ENCODE assay signal across 21 cellular contexts in genomic region chrX:152313529-152314302, GRCh38.
DNase-seq lines count a peak whose midpoint lies in the region; ATAC-seq, FAIRE-seq and TF ChIP-seq lines count a peak whose summit lies in the region.
"Had no signal": no experiment of that assay in that cellular context is flagged by ENCODE, and none has a peak within 500 bp of the region (broad histone marks: within the 10 kb centered on the region; RNA-seq: fewer than 3 reads in every experiment).

No MANE protein-coding gene starts in this region.

- no peaks in the 10 kb centered on the region for H3K27me3 ChIP-seq in astrocyte (ENCODE audit: insufficient read depth, low read length)
- H3K27me3 ChIP-seq: SJSA1 had no signal

- H3K4me3 Mint-ChIP-seq in astrocyte (ENCODE audit: unreplicated experiment), result no peak overlapping the region
- H3K4me3 Mint-ChIP-seq: CD8-positive, alpha-beta T cell; T-helper 17 cell had no signal

- no peaks in the 10 kb centered on the region for H4K20me1 ChIP-seq in astrocyte (ENCODE audit: insufficient read depth, low read length)

- no peaks in the 10 kb centered on the region for H3K4me1 ChIP-seq in astrocyte (ENCODE audit: insufficient read depth, low read length)
- H3K4me1 ChIP-seq: SJSA1 had no signal

- TF ChIP-seq CTCF in astrocyte (IDR thresholded peaks at IDR 0.05; ENCODE audit: insufficient read depth, low read depth, low read length), result no peak

- H2AFZ ChIP-seq in astrocyte (ENCODE audit: low read depth, low read length), result no peak overlapping the region

- peak; percentile 84 for FAIRE-seq in astrocyte (lab: Jason Lieb, UNC)
- FAIRE-seq: RCC 7860 had no signal

- H3K4me2 ChIP-seq in astrocyte (ENCODE audit: low read length), result no peak overlapping the region

- peaks cover 5% of the 10 kb centered on the region for H3K9me3 Mint-ChIP-seq in astrocyte (ENCODE audit: unreplicated experiment)
- H3K9me3 Mint-ChIP-seq: CD8-positive, alpha-beta T cell had no signal

- H3K4me3 ChIP-seq in astrocyte (ENCODE audit: insufficient read depth, low read depth, low read length), result no peak overlapping the region
- H3K4me3 ChIP-seq: SJSA1 had no signal

- no peak overlapping the region for H3K9ac ChIP-seq in astrocyte (ENCODE audit: low read length)

- H3K27ac ChIP-seq in astrocyte (ENCODE audit: low read depth, low read length), result no peak overlapping the region
- H3K27ac ChIP-seq: SJSA1 had no signal

- H3K4me1 Mint-ChIP-seq in astrocyte (ENCODE audit: low read depth, unreplicated experiment), result peaks cover 9% of the 10 kb centered on the region
- H3K4me1 Mint-ChIP-seq: T-helper 17 cell had no signal

- no peak overlapping the region for H3K27ac Mint-ChIP-seq in astrocyte (ENCODE audit: unreplicated experiment)
- H3K27ac Mint-ChIP-seq: CD8-positive, alpha-beta T cell; T-helper 17 cell had no signal

- no peaks in the 10 kb centered on the region for H3K79me2 ChIP-seq in astrocyte (ENCODE audit: insufficient read depth, low read length)

- in situ Hi-C loops in SK-MEL-5 (cut with HindIII; ENCODE audit: low pct_unique_long_range_greater_than_20kb, low sequenced_read_pairs), result no loop called here

- H3K27me3 Mint-ChIP-seq in astrocyte (ENCODE audit: low read depth, unreplicated experiment), result peaks cover 1% of the 10 kb centered on the region
- H3K27me3 Mint-ChIP-seq: T-helper 17 cell had no signal

- DNase-seq in HT1080 (ENCODE audit: low read depth) (peak; percentile 82), SK-MEL-5 (ENCODE audit: low read depth, low spot score) (peak; percentile 0), astrocyte (ENCODE audit: low read depth) (peak; percentile 8), SW 1271 (lab: John Stamatoyannopoulos, UW) (no peak), HCEC 1CT (no peak), AML-193 (lab: John Stamatoyannopoulos, UW) (no peak)
- DNase-seq: C1 segment of cervical spinal cord; CD8-positive, alpha-beta T cell; GOT3; KBM-7; NCI-H1105; NCI-H146; NCI-H2029; NCI-H345; NCI-H524; NCI-H774; T-helper 17 cell had no signal

- H3K9me3 ChIP-seq in astrocyte (ENCODE audit: insufficient read depth, low read depth, low read length), result no peaks in the 10 kb centered on the region
- H3K9me3 ChIP-seq: SJSA1 had no signal

- no peaks in the 10 kb centered on the region for H3K36me3 ChIP-seq in astrocyte (ENCODE audit: insufficient read depth, low read length)
- H3K36me3 ChIP-seq: SJSA1 had no signal

- no peak for ATAC-seq in HG03135 (IDR thresholded peaks at IDR 0.05; ENCODE audit: unreplicated experiment)
- ATAC-seq: CD8-positive, alpha-beta T cell; Right ventricle myocardium inferior; T-helper 17 cell had no signal

- no peaks in the 10 kb centered on the region for H3K36me3 Mint-ChIP-seq in astrocyte (ENCODE audit: low read depth, unreplicated experiment)
- H3K36me3 Mint-ChIP-seq: CD8-positive, alpha-beta T cell had no signal

Comparison
In these comparisons a context has a peak if more than half of its experiments do, and no peak if none do; other contexts are left out.
1. DNase-seq: peak in HT1080 (single experiment), SK-MEL-5 (single experiment) and astrocyte (single experiment); none in SW 1271 (0 of 2), HCEC 1CT (single experiment) and AML-193 (0 of 2).